ENCODE assay signal across 10 cellular contexts in genomic region chr10:124259139-124259825, GRCh38.
DNase-seq lines count a peak whose midpoint lies in the region; ATAC-seq and TF ChIP-seq lines count a peak whose summit lies in the region.
"Had no signal": no experiment of that assay in that cellular context is flagged by ENCODE, and none has a peak within 500 bp of the region (broad histone marks: within the 10 kb centered on the region; RNA-seq: fewer than 3 reads in every experiment).

No MANE protein-coding gene starts in this region.

- H3K9me3 ChIP-seq in BLaER1 treated with 17β-estradiol and CSF1 and Interleukin-3, amounts not matched to agents 10 nM and 100 nM (replicated peaks in 1 of 11): peaks cover 10 to 41% (median 21%) of the 10 kb centered on the region in 11 experiments

- H3K4me1 ChIP-seq in BLaER1 treated with 17β-estradiol and CSF1 and Interleukin-3, amounts not matched to agents 10 nM and 100 nM: peaks cover 9 to 53% (median 23%) of the 10 kb centered on the region in 10 experiments; a peak in 18 of 20 replicates

- H3K4me2 ChIP-seq in BLaER1 treated with 17β-estradiol and CSF1 and Interleukin-3, amounts not matched to agents 10 nM and 100 nM: peak overlapping the region in 6 of 11 experiments; percentile 3 to 24 (median 12); a peak in 6 of 22 replicates

- H3K27me3 ChIP-seq in BLaER1 treated with 17β-estradiol and CSF1 and Interleukin-3, amounts not matched to agents 10 nM and 100 nM: no peaks in the 10 kb centered on the region
- no peaks in the 10 kb centered on the region for H3K27me3 ChIP-seq in kidney epithelial cell (ENCODE audit: control insufficient read depth, insufficient read depth, low read length)

- TF ChIP-seq CTCF in GM12873 (IDR thresholded peaks at IDR 0.05; ENCODE audit: insufficient read depth, low read depth, low read length, missing control alignments) (peak; percentile 32), kidney epithelial cell (IDR thresholded peaks at IDR 0.05; ENCODE audit: insufficient read depth, low read length, poor library complexity, severe bottlenecking) (peak; percentile 15)

- H3K27ac ChIP-seq in BLaER1 treated with 17β-estradiol and CSF1 and Interleukin-3, amounts not matched to agents 10 nM and 100 nM: 0 out of 22 replicates have a peak overlapping the region, but pooled peaks of 1 of the 11 experiments have one; percentile 4
- no peak overlapping the region for H3K27ac ChIP-seq in substantia nigra (ENCODE audit: low read depth, low read length, poor library complexity, severe bottlenecking)

- no peak overlapping the region for H3K9ac ChIP-seq in BLaER1 treated with 17β-estradiol and CSF1 and Interleukin-3, amounts not matched to agents 10 nM and 100 nM

- 0 out of 22 replicates have a peak, but pooled peaks cover 0 to 5% (median 0%) of the 10 kb centered on the region in 11 experiments for H3K36me3 ChIP-seq in BLaER1 treated with 17β-estradiol and CSF1 and Interleukin-3, amounts not matched to agents 10 nM and 100 nM
- no peaks in the 10 kb centered on the region for H3K36me3 ChIP-seq in kidney epithelial cell (ENCODE audit: control insufficient read depth, insufficient read depth, low read length)

- in situ Hi-C loops in SK-MEL-5 (cut with HindIII; ENCODE audit: low pct_unique_long_range_greater_than_20kb, low sequenced_read_pairs): no loop called here

- DNase-seq in SK-MEL-5 (ENCODE audit: low read depth, low spot score): peak; percentile 28
- DNase-seq in kidney epithelial cell (ENCODE audit: low read depth): no peak
- no peak for DNase-seq in substantia nigra (lab: John Stamatoyannopoulos, UW)
- DNase-seq in stimulated activated naive CD4-positive, alpha-beta T cell (lab: John Stamatoyannopoulos, UW): no peak
- DNase-seq: amniotic stem cell, IMR-90 had no signal

- no peaks in the 10 kb centered on the region for H4K20me1 ChIP-seq in BLaER1 treated with 17β-estradiol and CSF1 and Interleukin-3, amounts not matched to agents 10 nM and 100 nM

- H3K4me3 ChIP-seq in BLaER1 treated with 17β-estradiol and CSF1 and Interleukin-3, amounts not matched to agents 10 nM and 100 nM: no peak overlapping the region
- no peak overlapping the region for H3K4me3 ChIP-seq in kidney epithelial cell (ENCODE audit: low read depth, low read length)

- ATAC-seq in HG02885 (IDR thresholded peaks at IDR 0.05; ENCODE audit: poor library complexity, unreplicated experiment): no peak
- ATAC-seq in HG02870 (IDR thresholded peaks at IDR 0.05; ENCODE audit: unreplicated experiment): no peak
